14 cellular contexts compared by ENCODE assay signal in genomic region chr13:24267801-24268200, GRCh38. TPM values are rescaled to one million over a fixed set of nuclear protein-coding genes. Genes with fewer than 3 reads are reported as not detected.
DNase-seq lines count a peak whose midpoint lies in the region; ATAC-seq and TF ChIP-seq lines count a peak whose summit lies in the region.
"Had no signal": no experiment of that assay in that cellular context is flagged by ENCODE, and none has a peak within 500 bp of the region (broad histone marks: within the 10 kb centered on the region; RNA-seq: fewer than 3 reads in every experiment).

No MANE protein-coding gene starts in this region.

- no peak for ATAC-seq in activated T-cell treated with anti-CD3 and anti-CD28 coated beads, Interleukin-2, amount 50 U/mL, for 72 hours (replicated peaks in 1 of 2)
- ATAC-seq in left lobe of liver, result no peak
- ATAC-seq in stimulated activated naive CD8-positive, alpha-beta T cell treated with anti-CD3 and anti-CD28 coated beads, Interleukin-15, amount 100 ng/mL, for 72 hours, result no peak
- ATAC-seq in body of pancreas, result no peak
- ATAC-seq in HG03439 (IDR thresholded peaks at IDR 0.05; ENCODE audit: unreplicated experiment), result no peak
- no peak for ATAC-seq in HG02973 (IDR thresholded peaks at IDR 0.05; ENCODE audit: unreplicated experiment)
- ATAC-seq: HCT116 had no signal

- intact Hi-C loops in body of pancreas (cut with DNase I), result no loop called here

- no peaks in the 10 kb centered on the region for H3K27me3 ChIP-seq in body of pancreas
- H3K27me3 ChIP-seq: neural progenitor cell had no signal

- no peaks in the 10 kb centered on the region for H3K9me3 ChIP-seq in body of pancreas

- no peaks in the 10 kb centered on the region for H3K9me3 Mint-ChIP-seq in activated T-cell treated with anti-CD3 and anti-CD28 coated beads, Interleukin-2, amount 50 U/mL, for 72 hours
- no peaks in the 10 kb centered on the region for H3K9me3 Mint-ChIP-seq in stimulated activated naive CD8-positive, alpha-beta T cell treated with anti-CD3 and anti-CD28 coated beads, Interleukin-15, amount 100 ng/mL, for 72 hours
- H3K9me3 Mint-ChIP-seq: neural progenitor cell had no signal

- peak overlapping the region; percentile 96 for H3K27ac Mint-ChIP-seq in activated T-cell treated with anti-CD3 and anti-CD28 coated beads, Interleukin-2, amount 50 U/mL, for 72 hours
- peak overlapping the region; percentile 92 to 98 for H3K27ac Mint-ChIP-seq in stimulated activated naive CD8-positive, alpha-beta T cell treated with anti-CD3 and anti-CD28 coated beads, Interleukin-15, amount 100 ng/mL, for 72 hours
- H3K27ac Mint-ChIP-seq: neural progenitor cell had no signal

- no peak for TF ChIP-seq POLR2A in body of pancreas (IDR thresholded peaks at IDR 0.05)

- peak overlapping the region; percentile 82 to 93 for H3K4me3 Mint-ChIP-seq in activated T-cell treated with anti-CD3 and anti-CD28 coated beads, Interleukin-2, amount 50 U/mL, for 72 hours
- H3K4me3 Mint-ChIP-seq in stimulated activated naive CD8-positive, alpha-beta T cell treated with anti-CD3 and anti-CD28 coated beads, Interleukin-15, amount 100 ng/mL, for 72 hours, result peak overlapping the region; percentile 83 to 88
- H3K4me3 Mint-ChIP-seq: neural progenitor cell had no signal

- TF ChIP-seq CTCF in body of pancreas (IDR thresholded peaks at IDR 0.05), result no peak

- H3K27ac ChIP-seq in body of pancreas, result peak overlapping the region in 2 of 4 donors; percentile 22 to 25
- H3K27ac ChIP-seq: neural progenitor cell had no signal

- H3K4me3 ChIP-seq in body of pancreas, result no peak overlapping the region
- H3K4me3 ChIP-seq: neural progenitor cell had no signal

- no peaks in the 10 kb centered on the region for H3K36me3 ChIP-seq in body of pancreas (replicated peaks in 1 of 2; ENCODE audit: insufficient read depth in 1 of 2, low read depth in 2 of 2)
- H3K36me3 ChIP-seq: neural progenitor cell had no signal

- peaks cover 92% of the 10 kb centered on the region for H3K4me1 Mint-ChIP-seq in activated T-cell treated with anti-CD3 and anti-CD28 coated beads, Interleukin-2, amount 50 U/mL, for 72 hours (ENCODE audit: low read depth)
- H3K4me1 Mint-ChIP-seq in stimulated activated naive CD8-positive, alpha-beta T cell treated with anti-CD3 and anti-CD28 coated beads, Interleukin-15, amount 100 ng/mL, for 72 hours, result peaks cover 97% of the 10 kb centered on the region

- peaks cover 81% of the 10 kb centered on the region for H3K4me1 ChIP-seq in body of pancreas

- no peaks in the 10 kb centered on the region for H3K27me3 Mint-ChIP-seq in activated T-cell treated with anti-CD3 and anti-CD28 coated beads, Interleukin-2, amount 50 U/mL, for 72 hours (ENCODE audit: low read depth)
- no peaks in the 10 kb centered on the region for H3K27me3 Mint-ChIP-seq in stimulated activated naive CD8-positive, alpha-beta T cell treated with anti-CD3 and anti-CD28 coated beads, Interleukin-15, amount 100 ng/mL, for 72 hours

- peak; percentile 53 for DNase-seq in activated CD8-positive, alpha-beta memory T cell treated with anti-CD3 and anti-CD28 coated beads for 24 hours
- DNase-seq in activated CD8-positive, alpha-beta memory T cell treated with anti-CD3 and anti-CD28 coated beads, Interleukin-2, amount 50 U/mL, for 4 hours, result no peak
- DNase-seq in activated T-cell treated with anti-CD3 and anti-CD28 coated beads, Interleukin-2, amount 50 U/mL, for 72 hours, result no peak
- DNase-seq in left lobe of liver (ENCODE audit: low spot score), result peak; percentile 15
- DNase-seq in stimulated activated naive CD8-positive, alpha-beta T cell treated with anti-CD3 and anti-CD28 coated beads, Interleukin-15, amount 100 ng/mL, for 72 hours, result peak in 1 of 2 donors; percentile 21
- no peak for DNase-seq in body of pancreas
- DNase-seq: GDM1, MV-4-11, NCI-H774, SW 1271 had no signal

- WGBS in body of pancreas, 2 donors, result 86 to 89% methylated on average over 2 of the region's 2 CpGs

- H3K36me3 Mint-ChIP-seq in activated T-cell treated with anti-CD3 and anti-CD28 coated beads, Interleukin-2, amount 50 U/mL, for 72 hours (ENCODE audit: insufficient read depth in 2 of 2), result peaks cover 1 to 7% of the 10 kb centered on the region in 2 donors

RNA-seq across cellular contexts. Expression of gene C1QTNF9, which starts 41.6 kb away (rescaled TPM):
- under 1 TPM in 1 of 2 donors, not detected in 1; 0.14 TPM for total RNA-seq in activated T-cell treated with anti-CD3 and anti-CD28 coated beads, Interleukin-2, amount 50 U/mL, for 72 hours
- total RNA-seq in left lobe of liver, result 0.18 TPM
- 1 to 10 TPM in 1 of 2 donors, under 1 TPM in 1; 0.78 to 4.3 TPM for total RNA-seq in body of pancreas

Comparison
In these comparisons a context has a peak if more than half of its experiments do, and no peak if none do; other contexts are left out.
1. DNase-seq: peak in activated CD8-positive, alpha-beta memory T cell treated with anti-CD3 and anti-CD28 coated beads for 24 hours (single experiment) and left lobe of liver (single experiment); none in activated CD8-positive, alpha-beta memory T cell treated with anti-CD3 and anti-CD28 coated beads, Interleukin-2, amount 50 U/mL, for 4 hours (single experiment), activated T-cell treated with anti-CD3 and anti-CD28 coated beads, Interleukin-2, amount 50 U/mL, for 72 hours (0 of 2) and body of pancreas (0 of 4).